In the genomic region with DNA sequence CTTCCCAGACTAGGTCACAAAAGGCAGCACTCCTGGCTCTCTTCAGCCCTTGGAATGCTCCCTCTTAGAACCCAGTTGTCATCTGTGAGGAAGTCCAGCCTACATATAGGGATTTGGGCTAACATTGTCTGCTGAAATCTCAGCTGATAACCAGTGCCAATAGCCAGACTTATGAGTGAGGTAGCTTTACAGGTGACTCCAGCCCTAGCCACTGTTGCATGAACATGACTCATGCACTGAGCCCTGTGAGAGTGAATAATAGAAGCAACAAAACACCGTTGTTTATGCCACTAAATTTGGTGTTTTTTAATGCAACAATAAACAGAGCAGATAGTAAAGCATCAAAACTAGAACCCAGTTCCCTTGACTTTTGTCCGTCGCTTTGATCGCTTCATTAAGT, we compare ENCODE assay signal across 29 cellular contexts.
"Had no signal": no experiment of that assay in that cellular context is flagged by ENCODE, and none has a peak within 500 bp of the region (broad histone marks: within the 10 kb centered on the region; RNA-seq: fewer than 3 reads in every experiment).

No MANE protein-coding gene starts in this region.

- H3K27ac Mint-ChIP-seq: mesothelial cell of epicardium; naive B cell; natural killer cell; nephron progenitor cell; neural progenitor cell; stimulated activated memory B cell treated with anti-CD40 and anti-IgM and Interleukin-4, amounts not matched to agents 10 μg/mL and 1 μg/mL and 100 μg/mL, for 72 hours; stimulated activated naive CD8-positive, alpha-beta T cell treated with anti-CD3 and anti-CD28 coated beads, Interleukin-15, amount 100 ng/mL, for 72 hours; type B pancreatic cell had no signal

- H3K36me3 ChIP-seq: left lung, lower lobe of right lung, neural progenitor cell, neutrophil, right atrium auricular region, right lobe of liver, tibial nerve, uterus had no signal

- DNase-seq: hippocampal formation; kidney glomerular epithelial cell; left colon; left lung; lower lobe of right lung; mesendoderm; naive B cell; natural killer cell; nephron progenitor cell; occipital lobe; psoas muscle; right lobe of liver; stimulated activated CD4-positive, alpha-beta T cell treated with anti-CD3 and anti-CD28 coated beads, Interleukin-1b, Interleukin-23, amount 100 ng/mL, for 48 hours; stimulated activated CD4-positive, alpha-beta T cell treated with anti-CD3 and anti-CD28 coated beads, Interleukin-2, amount 100 ng/mL, for 48 hours; stimulated activated CD4-positive, alpha-beta T cell treated with anti-CD3 and anti-CD28 coated beads, Interleukin-4, amount 100 ng/mL, for 4 hours; stimulated activated CD8-positive, alpha-beta memory T cell treated with anti-CD3 and anti-CD28 coated beads, Interleukin-4, amount 100 ng/mL, for 48 hours; stimulated activated naive CD4-positive, alpha-beta T cell treated with Interleukin-2 at 50 U/mL for 16 hours; stimulated activated naive CD8-positive, alpha-beta T cell treated with anti-CD3 and anti-CD28 coated beads, Interleukin-15, amount 100 ng/mL, for 72 hours; substantia nigra; uterus had no signal

- H3K9me3 ChIP-seq: left lung, lower lobe of right lung, neutrophil, psoas muscle, right atrium auricular region, right lobe of liver, tibial nerve, uterus had no signal

- H2AFZ ChIP-seq: neural progenitor cell, parathyroid adenoma had no signal

- H3K9ac ChIP-seq: neural progenitor cell, parathyroid adenoma had no signal

- H3K27ac ChIP-seq: left lung, lower lobe of right lung, neural progenitor cell, neutrophil, parathyroid adenoma, psoas muscle, right atrium auricular region, right lobe of liver, tibial nerve, uterus had no signal

- H3K9me3 Mint-ChIP-seq: mesothelial cell of epicardium; neural progenitor cell; stimulated activated naive CD8-positive, alpha-beta T cell treated with anti-CD3 and anti-CD28 coated beads, Interleukin-15, amount 100 ng/mL, for 72 hours; type B pancreatic cell had no signal

- H3K4me1 Mint-ChIP-seq: mesothelial cell of epicardium; naive B cell; natural killer cell; nephron progenitor cell; stimulated activated memory B cell treated with anti-CD40 and anti-IgM and Interleukin-4, amounts not matched to agents 10 μg/mL and 1 μg/mL and 100 μg/mL, for 72 hours; stimulated activated naive CD8-positive, alpha-beta T cell treated with anti-CD3 and anti-CD28 coated beads, Interleukin-15, amount 100 ng/mL, for 72 hours had no signal

- H3K4me1 ChIP-seq: left lung, lower lobe of right lung, parathyroid adenoma, psoas muscle, right atrium auricular region, right lobe of liver, tibial nerve, uterus had no signal

- H3K4me3 Mint-ChIP-seq: mesothelial cell of epicardium; naive B cell; natural killer cell; nephron progenitor cell; neural progenitor cell; stimulated activated memory B cell treated with anti-CD40 and anti-IgM and Interleukin-4, amounts not matched to agents 10 μg/mL and 1 μg/mL and 100 μg/mL, for 72 hours; stimulated activated naive CD8-positive, alpha-beta T cell treated with anti-CD3 and anti-CD28 coated beads, Interleukin-15, amount 100 ng/mL, for 72 hours; type B pancreatic cell had no signal

- H3K4me2 ChIP-seq: neural progenitor cell, smooth muscle cell had no signal

- H3K79me2 ChIP-seq: parathyroid adenoma had no signal

- H3K4me3 ChIP-seq: left lung, lower lobe of right lung, neural progenitor cell, psoas muscle, right atrium auricular region, right lobe of liver, smooth muscle cell, tibial nerve, uterus had no signal

- H3K36me3 Mint-ChIP-seq: mesothelial cell of epicardium; naive B cell; natural killer cell; neural progenitor cell; stimulated activated memory B cell treated with anti-CD40 and anti-IgM and Interleukin-4, amounts not matched to agents 10 μg/mL and 1 μg/mL and 100 μg/mL, for 72 hours; type B pancreatic cell had no signal

- H3K27me3 ChIP-seq: left lung, neural progenitor cell, neutrophil, right atrium auricular region, right lobe of liver, tibial nerve, uterus had no signal

- H3K27me3 Mint-ChIP-seq: stimulated activated memory B cell treated with anti-CD40 and anti-IgM and Interleukin-4, amounts not matched to agents 10 μg/mL and 1 μg/mL and 100 μg/mL, for 72 hours; stimulated activated naive CD8-positive, alpha-beta T cell treated with anti-CD3 and anti-CD28 coated beads, Interleukin-15, amount 100 ng/mL, for 72 hours had no signal
